Comparison of ENCODE assay signal across 19 cellular contexts in genomic region chr10:85784792-85785191, GRCh38.
A peak's percentile ranks its signal among the peaks of the same experiment; 100 is the strongest.
DNase-seq lines count a peak whose midpoint lies in the region; ATAC-seq, FAIRE-seq and TF ChIP-seq lines count a peak whose summit lies in the region.
"Had no signal": no experiment of that assay in that cellular context is flagged by ENCODE, and none has a peak within 500 bp of the region (broad histone marks: within the 10 kb centered on the region; RNA-seq: fewer than 3 reads in every experiment).

No MANE protein-coding gene starts in this region.

- no peak overlapping the region for H3K4me3 ChIP-seq in GM12878
- H3K4me3 ChIP-seq: BLaER1 treated with 17β-estradiol and CSF1 and Interleukin-3, amounts not matched to agents 10 nM and 100 nM; GM23248; K562 had no signal

- H3K9ac ChIP-seq in GM12878 (ENCODE audit: control insufficient read depth, insufficient read depth, low read length): no peak overlapping the region
- H3K9ac ChIP-seq: BLaER1 treated with 17β-estradiol and CSF1 and Interleukin-3, amounts not matched to agents 10 nM and 100 nM; GM23248 had no signal

- peak; percentile 55 for ATAC-seq in HG02852 (IDR thresholded peaks at IDR 0.05; ENCODE audit: unreplicated experiment)
- ATAC-seq in GM12878: peak; percentile 54; the same call in 2 of the 3 replicates
- ATAC-seq in GM21526 (IDR thresholded peaks at IDR 0.05; ENCODE audit: low FRiP score, unreplicated experiment): no peak
- ATAC-seq: HCT116, K562 had no signal

- no peak for TF ChIP-seq RAD21 in GM12878 (IDR thresholded peaks at IDR 0.05; ENCODE audit: insufficient read depth, low read depth, low read length)

- H3K36me3 ChIP-seq in GM12878 (ENCODE audit: control insufficient read depth in 2 of 2, insufficient read depth in 2 of 2, low read length in 1 of 2): no peaks in the 10 kb centered on the region
- H3K36me3 ChIP-seq: BLaER1 treated with 17β-estradiol and CSF1 and Interleukin-3, amounts not matched to agents 10 nM and 100 nM had no signal

- RAD21 ChIA-PET in GM12878 (lab: Charles Lee; ENCODE audit: unreplicated experiment): no interaction called here

- in situ Hi-C loops in GM12878 (cut with MboI): no loop called here

- CTCF ChIA-PET in GM12878 (lab: Yijun Ruan, JAX): interaction anchor here (1.2 kb wide), 1 partner anchor 8 kb away, joined by 3 read pairs; no protein-coding TSS in a partner anchor

- no peak overlapping the region for H3K4me2 ChIP-seq in GM12878 (ENCODE audit: control insufficient read depth, insufficient read depth)
- H3K4me2 ChIP-seq: BLaER1 treated with 17β-estradiol and CSF1 and Interleukin-3, amounts not matched to agents 10 nM and 100 nM had no signal

- no peaks in the 10 kb centered on the region for H3K4me1 ChIP-seq in GM12878 (ENCODE audit: control insufficient read depth, insufficient read depth, low read length)
- H3K4me1 ChIP-seq: BLaER1 treated with 17β-estradiol and CSF1 and Interleukin-3, amounts not matched to agents 10 nM and 100 nM had no signal

- SMC1A ChIA-PET in GM12878 (lab: Charles Lee; ENCODE audit: uncharacterized antibody, unreplicated experiment): no interaction called here

- H2AFZ ChIP-seq in GM12878 (ENCODE audit: control insufficient read depth, low read depth, low read length): no peak overlapping the region
- H2AFZ ChIP-seq: GM23248 had no signal

- BruUV-seq in GM12878 (replicated peaks; lab: Mats Ljungman, UMichigan): no TSS peak

- POLR2A ChIA-PET in GM12878 (lab: Charles Lee): no interaction called here

- no peak overlapping the region for H3K27ac ChIP-seq in GM12878 (ENCODE audit: control insufficient read depth, insufficient read depth)
- H3K27ac ChIP-seq: 22Rv1; BLaER1 treated with 17β-estradiol and CSF1 and Interleukin-3, amounts not matched to agents 10 nM and 100 nM; GM23248; HL-60 had no signal

- intact Hi-C loops in GM12878 (cut with micrococcal nuclease; ENCODE audit: unreplicated experiment): loop anchor here (10.0 kb wide), 2 partner anchors 200 to 590 kb away; no protein-coding TSS in a partner anchor

- H3K79me2 ChIP-seq in GM12878 (ENCODE audit: control insufficient read depth, insufficient read depth, low read length): no peaks in the 10 kb centered on the region

- no peaks in the 10 kb centered on the region for H4K20me1 ChIP-seq in GM12878 (ENCODE audit: control insufficient read depth, insufficient read depth)
- H4K20me1 ChIP-seq: BLaER1 treated with 17β-estradiol and CSF1 and Interleukin-3, amounts not matched to agents 10 nM and 100 nM had no signal

- DNase-seq in DMS53 (lab: John Stamatoyannopoulos, UW): peak; percentile 13
- DNase-seq in DMS53 treated with DMSO at 0.1 percent for 48 hours (lab: John Stamatoyannopoulos, UW; ENCODE audit: unreplicated experiment): no peak
- peak; percentile 11 for DNase-seq in NCI-H146 treated with DMSO at 0.1 percent for 48 hours (lab: John Stamatoyannopoulos, UW; ENCODE audit: unreplicated experiment)
- DNase-seq in GM12878 (ENCODE audit: low read depth, low spot score): no peak
- no peak for DNase-seq in iPS-NIHi11 (ENCODE audit: low spot score)
- DNase-seq in NCI-H2196 (lab: John Stamatoyannopoulos, UW; ENCODE audit: unreplicated experiment): no peak
- DNase-seq: CD4-positive, CD25-positive, alpha-beta regulatory T cell; DMS 273 treated with DMSO at 0.1 percent for 48 hours; DND-41; GDM1; GM23248 had no signal

- WGBS in GM12878 (ENCODE audit: insufficient coverage, insufficient replicate concordance, low lambda C conversion rate, missing lambda C conversion rate): 0% methylated on average over 5 of the region's 5 CpGs

- no peak for TF ChIP-seq EP300 in GM12878 (IDR thresholded peaks at IDR 0.05; ENCODE audit: borderline replicate concordance in 1 of 2, control insufficient read depth in 1 of 2, low read depth in 2 of 2, low read length in 2 of 2)

- H3K27me3 ChIP-seq in GM12878 (replicated peaks in 1 of 2; ENCODE audit: control insufficient read depth in 2 of 2, insufficient read depth in 2 of 2, low read length in 1 of 2): no peaks in the 10 kb centered on the region; a peak in 2 of 4 replicates
- H3K27me3 ChIP-seq: BLaER1 treated with 17β-estradiol and CSF1 and Interleukin-3, amounts not matched to agents 10 nM and 100 nM had no signal

- no peak for TF ChIP-seq POLR2A in GM12878 (IDR thresholded peaks at IDR 0.05; ENCODE audit: low read depth, low read length)

- no peaks in the 10 kb centered on the region for H3K9me3 ChIP-seq in GM12878 (replicated peaks; ENCODE audit: control insufficient read depth, insufficient read depth, low read length)
- H3K9me3 ChIP-seq: BLaER1 treated with 17β-estradiol and CSF1 and Interleukin-3, amounts not matched to agents 10 nM and 100 nM had no signal

- FAIRE-seq in GM12878 (lab: Jason Lieb, UNC): no peak
- FAIRE-seq: H54, K562 had no signal

- TF ChIP-seq CTCF in GM12878 (IDR thresholded peaks at IDR 0.05 in 2 of 3, conservative IDR thresholded peaks at IDR 0.05 in 1 of 3; ENCODE audit: control insufficient read depth in 2 of 3, extremely low read depth in 1 of 3, insufficient read depth in 1 of 3, low read depth in 3 of 3, low read length in 3 of 3): no peak

TF ChIP-seq in GM12878, 131 proteins besides CTCF, POLR2A, EP300 and RAD21:
- TF ChIP-seq RAD51 (IDR thresholded peaks at IDR 0.05) (peak; percentile 68), USF1 (IDR thresholded peaks at IDR 0.05; ENCODE audit: borderline replicate concordance, extremely low read length, insufficient read depth, low read depth, low read length) (peak; percentile 11), PKNOX1 (IDR thresholded peaks at IDR 0.05) (peak; percentile 25; the same call in 1 of the 2 replicates), SP1 (IDR thresholded peaks at IDR 0.05; ENCODE audit: low read depth, low read length) (no peak)

Comparison
In these comparisons a context has a peak if more than half of its experiments do, and no peak if none do; other contexts are left out.
1. DNase-seq: peak in DMS53 (single experiment) and NCI-H146 treated with DMSO at 0.1 percent for 48 hours (single experiment); none in DMS53 treated with DMSO at 0.1 percent for 48 hours (single experiment), GM12878 (single experiment), iPS-NIHi11 (single experiment) and NCI-H2196 (single experiment).